ENCODE assay signal across 22 cellular contexts in genomic region chr13:57970404-57970803, GRCh38.
"Had no signal": no experiment of that assay in that cellular context is flagged by ENCODE, and none has a peak within 500 bp of the region (broad histone marks: within the 10 kb centered on the region; RNA-seq: fewer than 3 reads in every experiment).

No MANE protein-coding gene starts in this region.

- H3K4me3 ChIP-seq: SJSA1, SK-N-MC had no signal

- DNase-seq: KBM-7, MV-4-11, NCI-H1092, NCI-H1105 treated with DMSO at 0.1 percent for 48 hours, NCI-H1417 treated with DMSO at 0.1 percent for 48 hours, NCI-H146, NCI-H1694 treated with DMSO at 0.1 percent for 48 hours, NCI-H1930, NCI-H2081 treated with DMSO at 0.1 percent for 48 hours, NCI-H2171, NCI-H226, NCI-H446, NCI-H510A, NCI-H524 treated with DMSO at 0.1 percent for 48 hours, NCI-H69, NCI-H774, Right ventricle myocardium superior, RPMI8226, SIG-M5 had no signal

- H3K4me1 ChIP-seq: SJSA1 had no signal

- H3K27ac ChIP-seq: SJSA1, SK-N-MC had no signal

- H3K36me3 ChIP-seq: SJSA1 had no signal

- FAIRE-seq: RCC 7860 had no signal

- H3K9me3 ChIP-seq: SJSA1 had no signal

- H3K27me3 ChIP-seq: SJSA1 had no signal
